Comparison of ENCODE assay signal across 16 cellular contexts in genomic region chr2:16973586-16974274, GRCh38.
A peak's percentile ranks its signal among the peaks of the same experiment; 100 is the strongest.
DNase-seq lines count a peak whose midpoint lies in the region; TF ChIP-seq lines count a peak whose summit lies in the region.
"Had no signal": no experiment of that assay in that cellular context is flagged by ENCODE, and none has a peak within 500 bp of the region (broad histone marks: within the 10 kb centered on the region; RNA-seq: fewer than 3 reads in every experiment).

No MANE protein-coding gene starts in this region.

- H3K36me3 Mint-ChIP-seq in T-helper 2 cell treated with Interferon-gamma antibody and Interleukin-4, amounts not matched to agents 5 μg/mL and 100 μg/mL, for 36 hours (ENCODE audit: low read depth) = no peaks in the 10 kb centered on the region
- H3K36me3 Mint-ChIP-seq: activated naive CD4-positive, alpha-beta T cell treated with anti-CD3 and anti-CD28 coated beads, Interleukin-2, amount 50 U/mL, for 72 hours; CD8-positive, alpha-beta memory T cell had no signal

- H3K27me3 Mint-ChIP-seq in T-helper 2 cell treated with Interferon-gamma antibody and Interleukin-4, amounts not matched to agents 5 μg/mL and 100 μg/mL, for 36 hours (ENCODE audit: low read depth) = no peaks in the 10 kb centered on the region
- H3K27me3 Mint-ChIP-seq: CD8-positive, alpha-beta memory T cell had no signal

- no peak for TF ChIP-seq CTCF in fibroblast of mammary gland (conservative IDR thresholded peaks at IDR 0.05; ENCODE audit: control insufficient read depth, insufficient read depth, low read depth, low read length)

- H3K27ac Mint-ChIP-seq in T-helper 2 cell treated with Interferon-gamma antibody and Interleukin-4, amounts not matched to agents 5 μg/mL and 100 μg/mL, for 36 hours = no peak overlapping the region
- H3K27ac Mint-ChIP-seq: activated naive CD4-positive, alpha-beta T cell treated with anti-CD3 and anti-CD28 coated beads, Interleukin-2, amount 50 U/mL, for 72 hours; CD8-positive, alpha-beta memory T cell had no signal

- H3K9me3 Mint-ChIP-seq in T-helper 2 cell treated with Interferon-gamma antibody and Interleukin-4, amounts not matched to agents 5 μg/mL and 100 μg/mL, for 36 hours = no peaks in the 10 kb centered on the region

- H3K4me3 ChIP-seq in SJCRH30 = no peak overlapping the region
- H3K4me3 ChIP-seq in fibroblast of mammary gland (ENCODE audit: control insufficient read depth, low read depth, low read length) = no peak overlapping the region
- no peak overlapping the region for H3K4me3 ChIP-seq in skeletal muscle cell (ENCODE audit: low read depth, low read length)
- H3K4me3 ChIP-seq: Peyer's patch, suprapubic skin had no signal

- H3K36me3 ChIP-seq in SJCRH30 = no peaks in the 10 kb centered on the region
- H3K36me3 ChIP-seq: Peyer's patch, suprapubic skin had no signal

- no peaks in the 10 kb centered on the region for H3K9me3 ChIP-seq in SJCRH30 (replicated peaks)
- H3K9me3 ChIP-seq: Peyer's patch, suprapubic skin had no signal

- H3K4me1 ChIP-seq in SJCRH30 = no peaks in the 10 kb centered on the region
- H3K4me1 ChIP-seq: Peyer's patch, suprapubic skin had no signal

- no peak overlapping the region for H3K4me3 Mint-ChIP-seq in T-helper 2 cell treated with Interferon-gamma antibody and Interleukin-4, amounts not matched to agents 5 μg/mL and 100 μg/mL, for 36 hours
- H3K4me3 Mint-ChIP-seq: CD8-positive, alpha-beta memory T cell had no signal

- no peaks in the 10 kb centered on the region for H3K27me3 ChIP-seq in SJCRH30
- H3K27me3 ChIP-seq: Peyer's patch, suprapubic skin had no signal

- peak; percentile 26 for DNase-seq in HS-27A (ENCODE audit: low read depth)
- DNase-seq in SJCRH30 = peak; percentile 10 to 36
- peak; percentile 16 for DNase-seq in fibroblast of mammary gland (ENCODE audit: low read depth)
- DNase-seq in skeletal muscle cell (ENCODE audit: low read depth) = peak; percentile 25
- no peak for DNase-seq in cerebellar cortex (ENCODE audit: low spot score)
- no peak for DNase-seq in T-helper 2 cell treated with Interferon-gamma antibody and Interleukin-4, amounts not matched to agents 5 μg/mL and 100 μg/mL, for 36 hours (ENCODE audit: low spot score)
- DNase-seq in anterior cingulate cortex (lab: John Stamatoyannopoulos, UW) = no peak
- DNase-seq: CD8-positive, alpha-beta memory T cell; DMS79 treated with DMSO at 0.1 percent for 48 hours; erythroblast; head of caudate nucleus; NCI-H1436 treated with DMSO at 0.1 percent for 48 hours; Peyer's patch; T1000 had no signal

- no peak overlapping the region for H3K27ac ChIP-seq in SJCRH30
- H3K27ac ChIP-seq: Peyer's patch, suprapubic skin had no signal

- H3K4me1 Mint-ChIP-seq in T-helper 2 cell treated with Interferon-gamma antibody and Interleukin-4, amounts not matched to agents 5 μg/mL and 100 μg/mL, for 36 hours (ENCODE audit: low read depth) = no peaks in the 10 kb centered on the region
- H3K4me1 Mint-ChIP-seq: CD8-positive, alpha-beta memory T cell had no signal

Comparison
In these comparisons a context has a peak if more than half of its experiments do, and no peak if none do; other contexts are left out.
1. DNase-seq: peak in HS-27A (single experiment), SJCRH30 (2 of 2), fibroblast of mammary gland (single experiment) and skeletal muscle cell (single experiment); none in cerebellar cortex (single experiment), T-helper 2 cell treated with Interferon-gamma antibody and Interleukin-4, amounts not matched to agents 5 μg/mL and 100 μg/mL, for 36 hours (single experiment) and anterior cingulate cortex (0 of 58).